In genomic region chr10:122375761-122376160, GRCh38 we compare ENCODE assay signal across 8 cellular contexts. TPM values are rescaled to one million over a fixed set of nuclear protein-coding genes. Genes with fewer than 3 reads are reported as not detected.
DNase-seq lines count a peak whose midpoint lies in the region; TF ChIP-seq lines count a peak whose summit lies in the region.

No MANE protein-coding gene starts in this region.

- peak overlapping the region; percentile 77 for H3K27ac ChIP-seq in VCaP
- peak overlapping the region; percentile 91 to 97 for H3K27ac ChIP-seq in prostate gland

- H3K4me1 ChIP-seq in ES-I3 (ENCODE audit: insufficient read depth, low read length) = no peaks in the 10 kb centered on the region
- no peaks in the 10 kb centered on the region for H3K4me1 ChIP-seq in prostate gland (replicated peaks)

- H3K36me3 ChIP-seq in ES-I3 (ENCODE audit: insufficient read depth, low read length) (no peaks in the 10 kb centered on the region), prostate gland (no peaks in the 10 kb centered on the region)

- DNase-seq in fibroblast of the aortic adventitia (ENCODE audit: low read depth) = no peak
- no peak for DNase-seq in prostate gland (ENCODE audit: low spot score)
- no peak for DNase-seq in erythroblast (lab: John Stamatoyannopoulos, UW)
- DNase-seq in NCI-H524 treated with DMSO at 0.1 percent for 48 hours (lab: John Stamatoyannopoulos, UW) = no peak
- no peak for DNase-seq in stimulated activated CD4-positive, alpha-beta T cell treated with anti-CD3 and anti-CD28 coated beads, Interleukin-4, amount 100 ng/mL, for 1 hour
- no peak for DNase-seq in activated CD4-positive, alpha-beta T cell treated with anti-CD3 and anti-CD28 coated beads for 1 hour

- TF ChIP-seq CTCF in VCaP (conservative IDR thresholded peaks at IDR 0.05) (no peak), fibroblast of the aortic adventitia (IDR thresholded peaks at IDR 0.05; ENCODE audit: insufficient read depth, low read length) (no peak), prostate gland (IDR thresholded peaks at IDR 0.05) (no peak)

- H3K9me3 ChIP-seq in ES-I3 (ENCODE audit: control insufficient read depth, insufficient read depth, low read length) (no peaks in the 10 kb centered on the region), prostate gland (no peaks in the 10 kb centered on the region)

- H3K27me3 ChIP-seq in prostate gland (replicated peaks; ENCODE audit: insufficient read depth) = no peaks in the 10 kb centered on the region

- H3K9ac ChIP-seq in ES-I3 (ENCODE audit: low read depth, low read length) = peak overlapping the region; percentile 81

- intact Hi-C loops in prostate gland (cut with DNase I) = no loop called here

- H3K4me3 ChIP-seq in fibroblast of the aortic adventitia (ENCODE audit: low read depth, low read length) (peak overlapping the region; percentile 75), prostate gland (peak overlapping the region; percentile 91)

- TF ChIP-seq POLR2A in prostate gland (IDR thresholded peaks at IDR 0.05) (no peak), erythroblast (IDR thresholded peaks at IDR 0.05; ENCODE audit: low read length) (no peak)

- WGBS in prostate gland = 6% methylated on average over 3 of the region's 3 CpGs

RNA-seq across cellular contexts. Expression of gene PLEKHA1, which starts 1.3 kb away (rescaled TPM):
- total RNA-seq in fibroblast of the aortic adventitia (ENCODE audit: low replicate concordance) (16.5 and 29.8 TPM in 2 replicates), prostate gland (10 to 100 TPM; 24.2 to 35.2 TPM)
